In the genomic region with DNA sequence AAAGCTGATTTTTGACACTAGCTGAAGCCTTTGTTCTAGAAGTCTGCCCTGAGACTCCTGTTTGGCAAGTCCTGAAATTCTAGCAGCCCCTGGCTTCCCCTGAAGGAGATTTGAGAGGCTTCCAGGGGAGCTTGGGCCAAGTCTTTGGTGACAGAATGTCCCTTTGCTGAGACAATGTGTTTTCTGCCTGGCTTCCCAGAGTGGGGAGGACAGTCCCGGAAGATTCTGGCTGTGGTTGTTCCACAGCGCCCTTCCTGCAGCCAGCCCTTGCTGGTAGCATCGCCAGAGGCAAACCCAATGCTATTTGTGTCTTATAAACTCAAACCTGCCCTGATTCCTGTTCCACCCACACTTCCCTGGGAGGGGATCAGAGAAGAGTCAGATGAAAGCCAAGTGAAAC, we compare ENCODE assay signal across 1 cellular context.
TF ChIP-seq lines count a peak whose summit lies in the region.

No MANE protein-coding gene starts in this region.

TF ChIP-seq in HepG2, 621 proteins besides CTCF, POLR2A, EP300 and RAD21:
- TF ChIP-seq MEIS2 (CRISPR knock-in tag; IDR thresholded peaks at IDR 0.05) (no peak), ATAD3A (CRISPR knock-in tag; IDR thresholded peaks at IDR 0.05) (no peak), CEBPG (CRISPR knock-in tag; IDR thresholded peaks at IDR 0.05) (no peak), CEBPB (IDR thresholded peaks at IDR 0.05; ENCODE audit: borderline replicate concordance, low read depth, low read length) (no peak), ZBTB4 (CRISPR knock-in tag; IDR thresholded peaks at IDR 0.05; ENCODE audit: borderline replicate concordance) (no peak), ZNF678 (CRISPR knock-in tag; IDR thresholded peaks at IDR 0.05) (no peak), ZNF382 (CRISPR knock-in tag; IDR thresholded peaks at IDR 0.05; ENCODE audit: borderline replicate concordance) (no peak), ATRX (CRISPR knock-in tag; IDR thresholded peaks at IDR 0.05; ENCODE audit: borderline replicate concordance) (no peak)
